ENCODE assay signal across 8 cellular contexts in the genomic region with DNA sequence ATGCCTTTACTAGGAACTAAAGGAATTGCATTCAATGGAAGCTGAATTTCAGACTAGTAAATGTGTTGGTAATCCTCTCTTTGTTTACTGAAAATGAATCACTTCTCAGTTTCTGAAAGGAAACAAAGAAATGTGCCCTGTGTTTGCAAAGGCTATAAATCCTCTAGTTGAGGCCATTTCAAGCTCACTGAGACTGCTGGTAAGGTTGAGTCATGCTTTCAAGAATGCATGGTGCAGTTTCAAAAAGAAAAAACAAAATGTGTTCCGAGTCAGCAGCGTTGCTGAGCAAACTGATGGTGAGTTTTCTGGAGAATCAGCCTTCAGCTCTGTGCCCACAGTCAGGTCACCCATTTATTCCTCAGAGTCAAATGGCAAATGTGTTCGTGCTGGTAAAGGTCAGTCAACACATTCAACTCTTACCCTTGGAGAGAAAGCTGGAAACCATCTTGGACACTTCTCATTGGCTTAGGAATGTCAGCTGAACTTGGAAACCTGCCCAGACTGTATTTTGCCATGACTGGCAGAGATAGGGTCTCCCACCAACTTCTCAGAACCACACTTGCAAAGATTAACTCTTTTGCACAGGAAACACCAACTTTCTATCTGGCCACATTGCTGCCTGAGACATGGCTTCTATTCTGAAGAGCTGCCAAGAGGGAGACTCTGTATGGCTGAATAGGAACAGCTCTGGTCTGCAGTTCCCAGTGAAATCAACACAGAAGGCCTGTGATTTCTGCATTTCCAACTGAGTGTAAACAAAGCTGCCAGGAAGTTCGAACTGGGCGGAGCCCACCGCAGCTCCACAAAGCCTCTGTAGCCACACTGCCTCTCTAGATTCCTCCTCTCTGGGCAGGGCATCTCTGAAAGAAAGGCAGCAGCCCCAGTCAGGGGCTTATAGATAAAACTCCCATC.
A peak's percentile ranks its signal among the peaks of the same experiment; 100 is the strongest.
DNase-seq lines count a peak whose midpoint lies in the region; ATAC-seq, FAIRE-seq and TF ChIP-seq lines count a peak whose summit lies in the region.

No MANE protein-coding gene starts in this region.

- no peaks in the 10 kb centered on the region for H3K9me3 ChIP-seq in HUES48 (ENCODE audit: control insufficient read depth, insufficient read depth, low read length)
- no peaks in the 10 kb centered on the region for H3K9me3 ChIP-seq in thoracic aorta

- TF ChIP-seq CTCF in thoracic aorta (IDR thresholded peaks at IDR 0.05) (no peak), D721Med (IDR thresholded peaks at IDR 0.05; ENCODE audit: insufficient read depth, missing control alignments) (no peak)

- peak overlapping the region; percentile 17; the same call in 1 of the 2 replicates for H3K4me3 ChIP-seq in HUES48 (ENCODE audit: low read depth, low read length)
- H3K4me3 ChIP-seq in thoracic aorta = peak overlapping the region; percentile 40

- CTCF ChIA-PET in activated CD8-positive, alpha-beta memory T cell treated with anti-CD3 and anti-CD28 coated beads, Interleukin-2, amount 10 ng/mL, durations not matched to agents 7 days and 5 days (lab: Charles Lee) = interaction anchor here (1.1 kb wide), 1 partner anchor 37 kb away, joined by 4 read pairs; no protein-coding TSS in a partner anchor

- FAIRE-seq in islet of Langerhans (lab: Jason Lieb, UNC) (peak; percentile 56), D721Med (lab: Jason Lieb, UNC) (no peak)

- no peaks in the 10 kb centered on the region for H3K36me3 ChIP-seq in HUES48 (ENCODE audit: control insufficient read depth, insufficient read depth, low read length)
- H3K36me3 ChIP-seq in thoracic aorta = no peaks in the 10 kb centered on the region

- H3K27ac Mint-ChIP-seq in activated CD8-positive, alpha-beta memory T cell treated with anti-CD3 and anti-CD28 coated beads, Interleukin-2, amount 10 ng/mL, durations not matched to agents 7 days and 5 days = peak overlapping the region; percentile 89
- peak overlapping the region; percentile 38 for H3K27ac Mint-ChIP-seq in activated naive CD8-positive, alpha-beta T cell treated with anti-CD3 and anti-CD28 coated beads for 36 hours

- no peaks in the 10 kb centered on the region for H3K9me3 Mint-ChIP-seq in activated CD8-positive, alpha-beta memory T cell treated with anti-CD3 and anti-CD28 coated beads, Interleukin-2, amount 10 ng/mL, durations not matched to agents 7 days and 5 days (ENCODE audit: low read depth)
- H3K9me3 Mint-ChIP-seq in activated naive CD8-positive, alpha-beta T cell treated with anti-CD3 and anti-CD28 coated beads for 36 hours = peaks cover 2% of the 10 kb centered on the region

- peak overlapping the region; percentile 29 for H3K4me3 Mint-ChIP-seq in activated CD8-positive, alpha-beta memory T cell treated with anti-CD3 and anti-CD28 coated beads, Interleukin-2, amount 10 ng/mL, durations not matched to agents 7 days and 5 days
- no peak overlapping the region for H3K4me3 Mint-ChIP-seq in activated naive CD8-positive, alpha-beta T cell treated with anti-CD3 and anti-CD28 coated beads for 36 hours

- H3K27me3 Mint-ChIP-seq in activated CD8-positive, alpha-beta memory T cell treated with anti-CD3 and anti-CD28 coated beads, Interleukin-2, amount 10 ng/mL, durations not matched to agents 7 days and 5 days = peaks cover 18% of the 10 kb centered on the region
- H3K27me3 Mint-ChIP-seq in activated naive CD8-positive, alpha-beta T cell treated with anti-CD3 and anti-CD28 coated beads for 36 hours = peaks cover 45% of the 10 kb centered on the region

- H3K27me3 ChIP-seq in HUES48 (ENCODE audit: control insufficient read depth, insufficient read depth, low read length) (no peaks in the 10 kb centered on the region), thoracic aorta (replicated peaks; ENCODE audit: insufficient read depth) (no peaks in the 10 kb centered on the region)

- DNase-seq in activated CD8-positive, alpha-beta memory T cell treated with anti-CD3 and anti-CD28 coated beads, Interleukin-2, amount 10 ng/mL, durations not matched to agents 7 days and 5 days = peak; percentile 55
- no peak for DNase-seq in activated CD8-positive, alpha-beta memory T cell treated with anti-CD3 and anti-CD28 coated beads, Interleukin-2, amount 50 U/mL, for 48 hours
- DNase-seq in activated naive CD8-positive, alpha-beta T cell treated with anti-CD3 and anti-CD28 coated beads for 36 hours = no peak
- no peak for DNase-seq in thoracic aorta (ENCODE audit: low spot score)
- no peak for DNase-seq in D721Med (ENCODE audit: insufficient read length, low spot score)

- H3K4me1 ChIP-seq in HUES48 (ENCODE audit: control insufficient read depth, insufficient read depth, low read length) (peaks cover 35% of the 10 kb centered on the region), thoracic aorta (ENCODE audit: control insufficient read depth in 1 of 2, low read depth in 2 of 2) (peaks cover 20 to 35% of the 10 kb centered on the region in 2 donors)

- H3K4me1 Mint-ChIP-seq in activated CD8-positive, alpha-beta memory T cell treated with anti-CD3 and anti-CD28 coated beads, Interleukin-2, amount 10 ng/mL, durations not matched to agents 7 days and 5 days = peaks cover 32% of the 10 kb centered on the region
- peaks cover 16% of the 10 kb centered on the region for H3K4me1 Mint-ChIP-seq in activated naive CD8-positive, alpha-beta T cell treated with anti-CD3 and anti-CD28 coated beads for 36 hours

- H3K27ac ChIP-seq in HUES48 (ENCODE audit: low read depth, low read length) = peak overlapping the region; percentile 96
- peak overlapping the region; percentile 79 to 81 for H3K27ac ChIP-seq in thoracic aorta

- peaks cover 2% of the 10 kb centered on the region for H3K36me3 Mint-ChIP-seq in activated CD8-positive, alpha-beta memory T cell treated with anti-CD3 and anti-CD28 coated beads, Interleukin-2, amount 10 ng/mL, durations not matched to agents 7 days and 5 days
- H3K36me3 Mint-ChIP-seq in activated naive CD8-positive, alpha-beta T cell treated with anti-CD3 and anti-CD28 coated beads for 36 hours = no peaks in the 10 kb centered on the region

- peak; percentile 85 for ATAC-seq in activated CD8-positive, alpha-beta memory T cell treated with anti-CD3 and anti-CD28 coated beads, Interleukin-2, amount 10 ng/mL, durations not matched to agents 7 days and 5 days
- ATAC-seq in GM21825 (IDR thresholded peaks at IDR 0.05; ENCODE audit: unreplicated experiment) = peak; percentile 89
- peak; percentile 88 for ATAC-seq in thoracic aorta (ENCODE audit: insufficient number of reproducible peaks, low FRiP score, low read depth)

- H3K9ac ChIP-seq in HUES48 (ENCODE audit: low read depth, low read length) = peak overlapping the region; percentile 58; the same call in 1 of the 2 replicates
